Comparison of ENCODE assay signal across 12 cellular contexts in genomic region chr13:32783067-32783466, GRCh38.
DNase-seq lines count a peak whose midpoint lies in the region; ATAC-seq and TF ChIP-seq lines count a peak whose summit lies in the region.
"Had no signal": no experiment of that assay in that cellular context is flagged by ENCODE, and none has a peak within 500 bp of the region (broad histone marks: within the 10 kb centered on the region; RNA-seq: fewer than 3 reads in every experiment).

No MANE protein-coding gene starts in this region.

- peak; percentile 100 for ATAC-seq in DND-41 (ENCODE audit: insufficient read depth, low read depth)
- ATAC-seq in activated naive CD4-positive, alpha-beta T cell treated with anti-CD3 and anti-CD28 coated beads, Interleukin-2, amount 50 U/mL, for 72 hours, result peak; percentile 91 to 99
- ATAC-seq in GM18907 (IDR thresholded peaks at IDR 0.05; ENCODE audit: unreplicated experiment), result no peak
- no peak for ATAC-seq in HG03159 (IDR thresholded peaks at IDR 0.05; ENCODE audit: unreplicated experiment)
- no peak for ATAC-seq in GM19324 (IDR thresholded peaks at IDR 0.05; ENCODE audit: low FRiP score, unreplicated experiment)

- H3K27ac Mint-ChIP-seq in HFFc6, result peak overlapping the region; percentile 2; the same call in 1 of the 2 replicates
- H3K27ac Mint-ChIP-seq in activated naive CD4-positive, alpha-beta T cell treated with anti-CD3 and anti-CD28 coated beads, Interleukin-2, amount 50 U/mL, for 72 hours, result peak overlapping the region; percentile 9 to 74

- H3K27ac ChIP-seq in DND-41 (ENCODE audit: low read length), result peak overlapping the region; percentile 77
- H3K27ac ChIP-seq: RWPE1, vagina had no signal

- peaks cover 25% of the 10 kb centered on the region for H3K36me3 Mint-ChIP-seq in HFFc6 (ENCODE audit: low read depth)
- peaks cover 18 to 49% of the 10 kb centered on the region in 2 donors for H3K36me3 Mint-ChIP-seq in activated naive CD4-positive, alpha-beta T cell treated with anti-CD3 and anti-CD28 coated beads, Interleukin-2, amount 50 U/mL, for 72 hours

- no peak overlapping the region for H3K4me3 Mint-ChIP-seq in HFFc6

- H3K9me3 ChIP-seq in DND-41 (ENCODE audit: insufficient read depth, low read length, severe bottlenecking), result no peaks in the 10 kb centered on the region
- H3K9me3 ChIP-seq: vagina had no signal

- peak overlapping the region; percentile 44 for H3K4me2 ChIP-seq in DND-41 (ENCODE audit: insufficient read depth, low read length)

- DNase-seq in DND-41, result peak; percentile 63
- DNase-seq in HFFc6, result peak; percentile 23
- DNase-seq in activated naive CD4-positive, alpha-beta T cell treated with anti-CD3 and anti-CD28 coated beads, Interleukin-2, amount 50 U/mL, for 72 hours (ENCODE audit: low spot score in 2 of 2), result peak in 1 of 2 donors; percentile 17
- peak; percentile 2 for DNase-seq in myocyte (ENCODE audit: low read depth)
- DNase-seq: DMS 273 treated with DMSO at 0.1 percent for 48 hours; effector memory CD4-positive, alpha-beta T cell; NCI-H2171 had no signal

- H3K4me3 ChIP-seq in DND-41 (ENCODE audit: low read depth in 1 of 2, low read length in 2 of 2), result no peak overlapping the region
- H3K4me3 ChIP-seq: vagina had no signal

- no peaks in the 10 kb centered on the region for H3K79me2 ChIP-seq in DND-41 (ENCODE audit: insufficient read depth, low read length)

- no peaks in the 10 kb centered on the region for H3K9me3 Mint-ChIP-seq in HFFc6
- H3K9me3 Mint-ChIP-seq in activated naive CD4-positive, alpha-beta T cell treated with anti-CD3 and anti-CD28 coated beads, Interleukin-2, amount 50 U/mL, for 72 hours, result peaks cover 5 to 8% of the 10 kb centered on the region in 2 donors

- no peak overlapping the region for H2AFZ ChIP-seq in DND-41 (ENCODE audit: low read depth, low read length)

- peaks cover 2% of the 10 kb centered on the region; the same call in 1 of the 2 replicates for H3K27me3 Mint-ChIP-seq in HFFc6 (ENCODE audit: insufficient read depth)

- H3K4me1 ChIP-seq in DND-41 (ENCODE audit: insufficient read depth, low read length), result peaks cover 31% of the 10 kb centered on the region
- H3K4me1 ChIP-seq: vagina had no signal

- no peaks in the 10 kb centered on the region for H4K20me1 ChIP-seq in DND-41 (ENCODE audit: insufficient read depth, low read length)

- peaks cover 28% of the 10 kb centered on the region for H3K36me3 ChIP-seq in DND-41 (ENCODE audit: insufficient read depth, low read length)

- TF ChIP-seq CTCF in DND-41 (IDR thresholded peaks at IDR 0.05; ENCODE audit: borderline replicate concordance, extremely low read depth, low read length, poor library complexity, severe bottlenecking) (no peak), HFFc6 (IDR thresholded peaks at IDR 0.05) (no peak)

- peak overlapping the region; percentile 29 for H3K9ac ChIP-seq in DND-41 (ENCODE audit: low read depth, low read length)

- H3K4me1 Mint-ChIP-seq in HFFc6 (ENCODE audit: low read depth), result peaks cover 20% of the 10 kb centered on the region

- H3K27me3 ChIP-seq in DND-41 (ENCODE audit: insufficient read depth, low read length, poor library complexity), result no peaks in the 10 kb centered on the region
- H3K27me3 ChIP-seq: vagina had no signal

Comparison
In these comparisons a context has a peak if more than half of its experiments do, and no peak if none do; other contexts are left out.
1. ATAC-seq: peak in DND-41 (single experiment) and activated naive CD4-positive, alpha-beta T cell treated with anti-CD3 and anti-CD28 coated beads, Interleukin-2, amount 50 U/mL, for 72 hours (2 of 2); none in GM18907 (single experiment), HG03159 (single experiment) and GM19324 (single experiment).